27 cellular contexts compared by ENCODE assay signal in genomic region chr3:109819786-109820185, GRCh38.
DNase-seq lines count a peak whose midpoint lies in the region; ATAC-seq and TF ChIP-seq lines count a peak whose summit lies in the region.
"Had no signal": no experiment of that assay in that cellular context is flagged by ENCODE, and none has a peak within 500 bp of the region (broad histone marks: within the 10 kb centered on the region; RNA-seq: fewer than 3 reads in every experiment).

No MANE protein-coding gene starts in this region.

- no peak for TF ChIP-seq POLR2A in prostate gland (IDR thresholded peaks at IDR 0.05)

- no peak for TF ChIP-seq CTCF in prostate gland (IDR thresholded peaks at IDR 0.05)
- TF ChIP-seq CTCF in foreskin keratinocyte (conservative IDR thresholded peaks at IDR 0.05): no peak

- no peaks in the 10 kb centered on the region for H3K36me3 ChIP-seq in prostate gland
- H3K36me3 ChIP-seq: BLaER1 treated with 17β-estradiol and CSF1 and Interleukin-3, amounts not matched to agents 10 nM and 100 nM; SJSA1 had no signal

- no peak for TF ChIP-seq RAD21 in Ishikawa (IDR thresholded peaks at IDR 0.05; ENCODE audit: low read depth)

- no peak overlapping the region for H3K4me3 ChIP-seq in prostate gland
- H3K4me3 ChIP-seq: BLaER1 treated with 17β-estradiol and CSF1 and Interleukin-3, amounts not matched to agents 10 nM and 100 nM; SJSA1 had no signal

- no peaks in the 10 kb centered on the region for H3K9me3 ChIP-seq in prostate gland
- H3K9me3 ChIP-seq: BLaER1 treated with 17β-estradiol and CSF1 and Interleukin-3, amounts not matched to agents 10 nM and 100 nM; SJSA1 had no signal

- no peak for ATAC-seq in foreskin keratinocyte

- 14% methylated on average over 6 of the region's 6 CpGs for WGBS in prostate gland

- H3K27me3 ChIP-seq in prostate gland (replicated peaks; ENCODE audit: insufficient read depth): no peaks in the 10 kb centered on the region
- peaks cover 5% of the 10 kb centered on the region for H3K27me3 ChIP-seq in foreskin keratinocyte
- H3K27me3 ChIP-seq: BLaER1 treated with 17β-estradiol and CSF1 and Interleukin-3, amounts not matched to agents 10 nM and 100 nM; SJSA1 had no signal

- peak; percentile 8 for DNase-seq in EH (ENCODE audit: low read depth)
- DNase-seq in left kidney (ENCODE audit: low read depth, low spot score): peak; percentile 61
- peak; percentile 33 for DNase-seq in prostate gland (ENCODE audit: low spot score)
- no peak for DNase-seq in foreskin keratinocyte
- DNase-seq in NCI-H345 treated with DMSO at 0.1 percent for 48 hours (lab: John Stamatoyannopoulos, UW; ENCODE audit: unreplicated experiment): no peak
- no peak for DNase-seq in stimulated activated CD4-positive, alpha-beta T cell treated with anti-CD3 and anti-CD28 coated beads, Interleukin-4, amount 100 ng/mL, for 24 hours
- no peak for DNase-seq in NCI-H2227 (lab: John Stamatoyannopoulos, UW; ENCODE audit: unreplicated experiment)
- DNase-seq: AML-193; CD4-positive, alpha-beta memory T cell; COR-L47; GOT3; HCEC 1CT; IMR-90; NCI-H1048; NCI-H1417 treated with DMSO at 0.1 percent for 48 hours; NCI-H1694 treated with DMSO at 0.1 percent for 48 hours; NCI-H2081; NCI-H2171 treated with DMSO at 0.1 percent for 48 hours; NCI-H446; NCI-H524 treated with DMSO at 0.1 percent for 48 hours; NCI-H774; Right ventricle myocardium superior; RPMI8226 had no signal

- H3K4me1 ChIP-seq in prostate gland (replicated peaks): no peaks in the 10 kb centered on the region
- no peaks in the 10 kb centered on the region for H3K4me1 ChIP-seq in foreskin keratinocyte
- H3K4me1 ChIP-seq: BLaER1 treated with 17β-estradiol and CSF1 and Interleukin-3, amounts not matched to agents 10 nM and 100 nM; SJSA1 had no signal

- intact Hi-C loops in prostate gland (cut with DNase I): no loop called here

- no peak for TF ChIP-seq EP300 in Ishikawa (IDR thresholded peaks at IDR 0.05; ENCODE audit: borderline replicate concordance)

- H3K27ac ChIP-seq in prostate gland (no peak overlapping the region), foreskin keratinocyte (no peak overlapping the region)
- H3K27ac ChIP-seq: BLaER1 treated with 17β-estradiol and CSF1 and Interleukin-3, amounts not matched to agents 10 nM and 100 nM; KMS-11; SJSA1 had no signal

TF ChIP-seq in Ishikawa, 13 proteins besides CTCF, POLR2A, EP300 and RAD21:
- TF ChIP-seq NFIC (IDR thresholded peaks at IDR 0.05) (peak; percentile 15; the same call in 1 of the 2 replicates), YY1 (IDR thresholded peaks at IDR 0.05; ENCODE audit: low read depth) (no peak)
TF ChIP-seq in Ishikawa: peak in this region for 1.

Comparison
In these comparisons a context has a peak if more than half of its experiments do, and no peak if none do; other contexts are left out.
1. DNase-seq: peak in EH (single experiment), left kidney (single experiment) and prostate gland (single experiment); none in foreskin keratinocyte (0 of 2), NCI-H345 treated with DMSO at 0.1 percent for 48 hours (single experiment), stimulated activated CD4-positive, alpha-beta T cell treated with anti-CD3 and anti-CD28 coated beads, Interleukin-4, amount 100 ng/mL, for 24 hours (single experiment) and NCI-H2227 (single experiment).